1 cellular context compared by ENCODE assay signal in genomic region chr15:40938530-40938870, GRCh38.
TF ChIP-seq lines count a peak whose summit lies in the region.

No MANE protein-coding gene starts in this region.

TF ChIP-seq in IMR-90, 13 proteins besides CTCF, POLR2A, EP300 and RAD21 (continued from another document):
- TF ChIP-seq MXI1 (IDR thresholded peaks at IDR 0.05; ENCODE audit: borderline replicate concordance, low read depth, low read length) = no peak
- TF ChIP-seq ELK1 (IDR thresholded peaks at IDR 0.05; ENCODE audit: borderline replicate concordance, low read depth, low read length) = no peak
- TF ChIP-seq CEBPB (IDR thresholded peaks at IDR 0.05; ENCODE audit: low read depth, low read length) = no peak
- no peak for TF ChIP-seq FOS (IDR thresholded peaks at IDR 0.05; ENCODE audit: low read depth, low read length)
- no peak for TF ChIP-seq RCOR1 (IDR thresholded peaks at IDR 0.05; ENCODE audit: insufficient replicate concordance, low read length)
